Comparison of ENCODE assay signal across 19 cellular contexts in genomic region chr5:134120386-134121138, GRCh38. TPM values are rescaled to one million over a fixed set of nuclear protein-coding genes. Genes with fewer than 3 reads are reported as not detected.
A peak's percentile ranks its signal among the peaks of the same experiment; 100 is the strongest.
DNase-seq lines count a peak whose midpoint lies in the region; ATAC-seq and TF ChIP-seq lines count a peak whose summit lies in the region.
"Had no signal": no experiment of that assay in that cellular context is flagged by ENCODE, and none has a peak within 500 bp of the region (broad histone marks: within the 10 kb centered on the region; RNA-seq: fewer than 3 reads in every experiment).

No MANE protein-coding gene starts in this region.

- H2BK5ac ChIP-seq in IMR-90 (ENCODE audit: low read depth, low read length, poor library complexity, severe bottlenecking) = no peak overlapping the region
- H2BK5ac ChIP-seq in neuronal stem cell (ENCODE audit: low read length) = no peak overlapping the region

- CTCF ChIA-PET in IMR-90 (lab: Yijun Ruan, JAX) = interaction anchor here (0.6 kb wide), 1 partner anchor 981 kb away, joined by 4 read pairs; no protein-coding TSS in a partner anchor

- no peak overlapping the region for H2AK9ac ChIP-seq in IMR-90 (replicated peaks; ENCODE audit: low read depth, low read length, poor library complexity)

- peak overlapping the region; percentile 50 for H3K27ac Mint-ChIP-seq in activated CD4-positive, alpha-beta T cell treated with anti-CD3 and anti-CD28 coated beads, Interleukin-2, amount 10 ng/mL, durations not matched to agents 24 days and 14 days
- H3K27ac Mint-ChIP-seq in activated naive CD8-positive, alpha-beta T cell treated with anti-CD3 and anti-CD28 coated beads for 36 hours = peak overlapping the region; percentile 89
- H3K27ac Mint-ChIP-seq: dendritic cell treated with granulocyte-macrophage colony-stimulating factor and Interleukin-4, amounts not matched to agents 40 ng/mL and 50 ng/mL, for 4 days had no signal

- H3K4me2 ChIP-seq in IMR-90 (ENCODE audit: low read depth, low read length) = no peak overlapping the region
- H3K4me2 ChIP-seq in neuronal stem cell (ENCODE audit: insufficient read depth, low read length, poor library complexity, severe bottlenecking) = no peak overlapping the region

- dilution Hi-C loops in IMR-90 (cut with HindIII; ENCODE audit: low sequenced_read_pairs, unreplicated experiment) = no loop called here

- H3K4ac ChIP-seq in IMR-90 (ENCODE audit: low read depth, low read length) = no peak overlapping the region
- H3K4ac ChIP-seq in neuronal stem cell (ENCODE audit: low read length) = no peak overlapping the region

- peaks cover 14% of the 10 kb centered on the region for H3K27me3 Mint-ChIP-seq in activated CD4-positive, alpha-beta T cell treated with anti-CD3 and anti-CD28 coated beads, Interleukin-2, amount 10 ng/mL, durations not matched to agents 24 days and 14 days
- H3K27me3 Mint-ChIP-seq in activated naive CD8-positive, alpha-beta T cell treated with anti-CD3 and anti-CD28 coated beads for 36 hours = no peaks in the 10 kb centered on the region

- H3K4me1 ChIP-seq in IMR-90 (ENCODE audit: control insufficient read depth, insufficient read depth, low read length) (peaks cover 9% of the 10 kb centered on the region), neuronal stem cell (ENCODE audit: control insufficient read depth in 2 of 2, insufficient read depth in 1 of 2, low read depth in 1 of 2, low read length in 2 of 2) (peaks cover 0 to 4% of the 10 kb centered on the region in 2 donors)

- H3K56ac ChIP-seq in IMR-90 (ENCODE audit: extremely low read depth, insufficient read depth, low read length) = no peak overlapping the region

- TF ChIP-seq RAD21 in IMR-90 (IDR thresholded peaks at IDR 0.05; ENCODE audit: low read length) = no peak

- POLR2A ChIA-PET in IMR-90 (lab: Charles Lee; ENCODE audit: unreplicated experiment) = no interaction called here

- H4K5ac ChIP-seq in IMR-90 (ENCODE audit: low read depth, low read length) = no peak overlapping the region

- H3K79me1 ChIP-seq in IMR-90 (ENCODE audit: low read depth in 1 of 2, low read length in 2 of 2) (peaks cover 0 to 15% of the 10 kb centered on the region in 2 experiments; a peak in 2 of 4 replicates), neuronal stem cell (ENCODE audit: low read depth, low read length) (no peaks in the 10 kb centered on the region)

- intact Hi-C loops in activated CD4-positive, alpha-beta T cell treated with anti-CD3 and anti-CD28 coated beads, Interleukin-2, amount 10 ng/mL, durations not matched to agents 24 days and 14 days (cut with micrococcal nuclease) = no loop called here
- intact Hi-C loops in IMR-90 (cut with micrococcal nuclease) = no loop called here

- H3K9me1 ChIP-seq in IMR-90 (ENCODE audit: insufficient read depth, low read length) = peaks cover 23% of the 10 kb centered on the region

- 93% methylated on average over 2 of the region's 17 CpGs; no CpG with 5 or more reads in 1 of the 2 experiments for WGBS in IMR-90 (ENCODE audit: extremely low coverage in 2 of 2, insufficient read length in 1 of 2), 2 experiments
- no CpG with 5 or more reads among the region's 17 CpGs for WGBS in neuronal stem cell (ENCODE audit: extremely low coverage in 2 of 2, insufficient read length in 2 of 2, insufficient replicate concordance in 1 of 2), 2 donors

- TF ChIP-seq POLR2A in IMR-90 (IDR thresholded peaks at IDR 0.05; ENCODE audit: low read depth, low read length) = no peak

- H4K20me1 ChIP-seq in IMR-90 (ENCODE audit: insufficient read depth, low read length) = peaks cover 19% of the 10 kb centered on the region

- H3K9ac ChIP-seq in IMR-90 (ENCODE audit: low read depth, low read length) (no peak overlapping the region), neuronal stem cell (ENCODE audit: low read depth, low read length, poor library complexity) (no peak overlapping the region)
- H3K9ac ChIP-seq: GM23248 had no signal

- peak overlapping the region; percentile 79 for H3K4me3 Mint-ChIP-seq in activated CD4-positive, alpha-beta T cell treated with anti-CD3 and anti-CD28 coated beads, Interleukin-2, amount 10 ng/mL, durations not matched to agents 24 days and 14 days
- peak overlapping the region; percentile 76 for H3K4me3 Mint-ChIP-seq in activated naive CD8-positive, alpha-beta T cell treated with anti-CD3 and anti-CD28 coated beads for 36 hours
- H3K4me3 Mint-ChIP-seq: dendritic cell treated with granulocyte-macrophage colony-stimulating factor and Interleukin-4, amounts not matched to agents 40 ng/mL and 50 ng/mL, for 4 days had no signal

- no peak for DNase-seq in activated CD4-positive, alpha-beta T cell treated with anti-CD3 and anti-CD28 coated beads, Interleukin-2, amount 10 ng/mL, durations not matched to agents 24 days and 14 days
- no peak for DNase-seq in activated CD4-positive, alpha-beta T cell treated with anti-CD3 and anti-CD28 coated beads, Interleukin-2, amount 50 U/mL, for 48 hours
- DNase-seq in IMR-90 = no peak
- DNase-seq in activated naive CD8-positive, alpha-beta T cell treated with anti-CD3 and anti-CD28 coated beads for 36 hours = no peak
- DNase-seq in neuronal stem cell (ENCODE audit: low spot score) = no peak
- no peak for DNase-seq in globus pallidus (ENCODE audit: low spot score)
- DNase-seq: brain microvascular endothelial cell, GM23248, left colon, NCI-H1048, NCI-H2081 treated with DMSO at 0.1 percent for 48 hours, NCI-H526, nucleus accumbens, upper lobe of right lung had no signal

- no peak overlapping the region for H4K91ac ChIP-seq in IMR-90 (ENCODE audit: insufficient read depth, low read depth, low read length)
- no peak overlapping the region for H4K91ac ChIP-seq in neuronal stem cell (ENCODE audit: low read depth, low read length, poor library complexity)

- H3K14ac ChIP-seq in IMR-90 (replicated peaks; ENCODE audit: low read depth, low read length) (no peak overlapping the region), neuronal stem cell (ENCODE audit: low read length) (no peak overlapping the region)

- H3K27me3 ChIP-seq in IMR-90 (ENCODE audit: control insufficient read depth, insufficient read depth, low read length) (no peaks in the 10 kb centered on the region), neuronal stem cell (ENCODE audit: control insufficient read depth in 3 of 3, insufficient read depth in 3 of 3, low read depth in 1 of 3, low read length in 3 of 3) (peaks cover 0 to 10% (median 0%) of the 10 kb centered on the region in 3 experiments)
- H3K27me3 ChIP-seq: brain microvascular endothelial cell, gastroesophageal sphincter, upper lobe of right lung had no signal

- H2AK5ac ChIP-seq in IMR-90 (ENCODE audit: low read depth, low read length) = no peak overlapping the region
- no peak overlapping the region for H2AK5ac ChIP-seq in neuronal stem cell (ENCODE audit: low read depth, low read length)

- H3K18ac ChIP-seq in IMR-90 (ENCODE audit: low read depth, low read length) (no peak overlapping the region), neuronal stem cell (ENCODE audit: low read length) (no peak overlapping the region)

- H3K27ac ChIP-seq in IMR-90 (ENCODE audit: insufficient read depth, low read length) (no peak overlapping the region), neuronal stem cell (replicated peaks; ENCODE audit: low read length) (no peak overlapping the region)
- H3K27ac ChIP-seq: brain microvascular endothelial cell, gastroesophageal sphincter, GM23248, upper lobe of right lung had no signal

- peaks cover 73% of the 10 kb centered on the region for H3K4me1 Mint-ChIP-seq in activated CD4-positive, alpha-beta T cell treated with anti-CD3 and anti-CD28 coated beads, Interleukin-2, amount 10 ng/mL, durations not matched to agents 24 days and 14 days
- peaks cover 87% of the 10 kb centered on the region for H3K4me1 Mint-ChIP-seq in activated naive CD8-positive, alpha-beta T cell treated with anti-CD3 and anti-CD28 coated beads for 36 hours

- H2BK15ac ChIP-seq in IMR-90 (ENCODE audit: low read depth, low read length) (no peak overlapping the region), neuronal stem cell (ENCODE audit: low read length) (no peak overlapping the region)

- H2BK12ac ChIP-seq in neuronal stem cell (ENCODE audit: low read length) = no peak overlapping the region

- ATAC-seq in IMR-90 (ENCODE audit: low read depth) (no peak), HG02642 (IDR thresholded peaks at IDR 0.05; ENCODE audit: poor library complexity, unreplicated experiment) (no peak)
- no peak for ATAC-seq in activated CD4-positive, CD25-positive, alpha-beta regulatory T cell treated with anti-CD3 and anti-CD28 coated beads, Interleukin-2, amount 50 U/mL, for 24 hours
- ATAC-seq: gastroesophageal sphincter, HepG2, left colon, upper lobe of right lung had no signal

- no peaks in the 10 kb centered on the region for H3K9me3 Mint-ChIP-seq in activated CD4-positive, alpha-beta T cell treated with anti-CD3 and anti-CD28 coated beads, Interleukin-2, amount 10 ng/mL, durations not matched to agents 24 days and 14 days
- no peaks in the 10 kb centered on the region for H3K9me3 Mint-ChIP-seq in activated naive CD8-positive, alpha-beta T cell treated with anti-CD3 and anti-CD28 coated beads for 36 hours
- H3K9me3 Mint-ChIP-seq: dendritic cell treated with granulocyte-macrophage colony-stimulating factor and Interleukin-4, amounts not matched to agents 40 ng/mL and 50 ng/mL, for 4 days had no signal

- H2BK20ac ChIP-seq in IMR-90 (ENCODE audit: low read depth, low read length) = no peak overlapping the region

- in situ Hi-C loops in IMR-90 (cut with MboI; ENCODE audit: low sequenced_read_pairs) = no loop called here

- no TSS peak for BruUV-seq in IMR-90 (replicated peaks; lab: Mats Ljungman, UMichigan)

- H3K36me3 Mint-ChIP-seq in activated CD4-positive, alpha-beta T cell treated with anti-CD3 and anti-CD28 coated beads, Interleukin-2, amount 10 ng/mL, durations not matched to agents 24 days and 14 days (ENCODE audit: low read depth) = peaks cover 80% of the 10 kb centered on the region
- H3K36me3 Mint-ChIP-seq in activated naive CD8-positive, alpha-beta T cell treated with anti-CD3 and anti-CD28 coated beads for 36 hours = peaks cover 36% of the 10 kb centered on the region

- no peaks in the 10 kb centered on the region for H3K36me3 ChIP-seq in IMR-90 (ENCODE audit: control insufficient read depth, insufficient read depth, low read length)
- peaks cover 0 to 1% of the 10 kb centered on the region in 2 donors for H3K36me3 ChIP-seq in neuronal stem cell (replicated peaks in 1 of 2; ENCODE audit: control insufficient read depth in 2 of 2, insufficient read depth in 2 of 2, low read length in 2 of 2)
- H3K36me3 ChIP-seq: brain microvascular endothelial cell, gastroesophageal sphincter, upper lobe of right lung had no signal

- H3K4me3 ChIP-seq in IMR-90 (ENCODE audit: insufficient read depth, low read depth, low read length) (no peak overlapping the region), neuronal stem cell (ENCODE audit: low read length in 2 of 2) (peak overlapping the region in 1 of 2 donors; percentile 24)
- H3K4me3 ChIP-seq: gastroesophageal sphincter, GM23248, upper lobe of right lung had no signal

- no peak overlapping the region for H2BK120ac ChIP-seq in IMR-90 (ENCODE audit: low read depth, low read length)
- H2BK120ac ChIP-seq in neuronal stem cell (ENCODE audit: low read depth, low read length) = no peak overlapping the region

- no peaks in the 10 kb centered on the region for H3K9me3 ChIP-seq in IMR-90 (ENCODE audit: control insufficient read depth, insufficient read depth, low read length)
- peaks cover 0 to 1% of the 10 kb centered on the region in 2 donors for H3K9me3 ChIP-seq in neuronal stem cell (replicated peaks in 1 of 2; ENCODE audit: control insufficient read depth in 2 of 2, insufficient read depth in 1 of 2, low read depth in 1 of 2, low read length in 2 of 2)
- H3K9me3 ChIP-seq: gastroesophageal sphincter, upper lobe of right lung had no signal

- TF ChIP-seq CTCF in IMR-90 (conservative IDR thresholded peaks at IDR 0.05; ENCODE audit: low read depth, low read length) = no peak

- H2AFZ ChIP-seq in IMR-90 (replicated peaks; ENCODE audit: low read length, poor library complexity) (peak overlapping the region; percentile 41), neuronal stem cell (ENCODE audit: low read length) (no peak overlapping the region)
- H2AFZ ChIP-seq: GM23248 had no signal

- no peak overlapping the region for H3K23ac ChIP-seq in IMR-90 (ENCODE audit: low read depth, low read length)
- H3K23ac ChIP-seq in neuronal stem cell (ENCODE audit: low read depth, low read length, poor library complexity) = peak overlapping the region; percentile 57

- H4K8ac ChIP-seq in IMR-90 (ENCODE audit: low read depth in 2 of 2, low read length in 2 of 2) = no peak overlapping the region
- H4K8ac ChIP-seq in neuronal stem cell (ENCODE audit: low read depth, low read length) = no peak overlapping the region

RNA-seq across cellular contexts. Expression of gene TCF7, which starts 6.1 kb away (rescaled TPM):
- 112 and 113 TPM in 2 replicates for total RNA-seq in activated CD4-positive, alpha-beta T cell treated with anti-CD3 and anti-CD28 coated beads, Interleukin-2, amount 10 ng/mL, durations not matched to agents 24 days and 14 days
- total RNA-seq in IMR-90 (2012; rRNA removed) = 0.83 and 1.3 TPM in 2 replicates
- 3.4 and 3.8 TPM in 2 replicates for polyA plus RNA-seq in IMR-90 (2012; rRNA removed)
- polyA plus RNA-seq in IMR-90 (2012; cell fraction: cytosol; rRNA removed) = 2.4 and 3.0 TPM in 2 replicates
- polyA plus RNA-seq in IMR-90 (2012; cell fraction: nucleus; rRNA removed; ENCODE audit: low replicate concordance) = 4.0 and 4.2 TPM in 2 replicates
- total RNA-seq in activated naive CD8-positive, alpha-beta T cell treated with anti-CD3 and anti-CD28 coated beads for 36 hours = 10 to 100 TPM; 66.4 to 68.7 TPM
- polyA plus RNA-seq in neuronal stem cell (2013, experiment 1 of 2) = 4.1 TPM
- 4.2 TPM for polyA plus RNA-seq in neuronal stem cell (2013, experiment 2 of 2)

RNA-seq across cellular contexts. Expression of gene SKP1, which starts 56.2 kb away (rescaled TPM):
- 266 and 289 TPM in 2 replicates for total RNA-seq in activated CD4-positive, alpha-beta T cell treated with anti-CD3 and anti-CD28 coated beads, Interleukin-2, amount 10 ng/mL, durations not matched to agents 24 days and 14 days
- 206 and 360 TPM in 2 replicates for total RNA-seq in IMR-90 (2012; rRNA removed)
- polyA plus RNA-seq in IMR-90 (2012; rRNA removed) = 512 and 618 TPM in 2 replicates
- polyA plus RNA-seq in IMR-90 (2012; cell fraction: cytosol; rRNA removed) = 90.2 and 168 TPM in 2 replicates
- 18.3 and 186 TPM in 2 replicates for polyA plus RNA-seq in IMR-90 (2012; cell fraction: nucleus; rRNA removed; ENCODE audit: low replicate concordance)
- total RNA-seq in activated naive CD8-positive, alpha-beta T cell treated with anti-CD3 and anti-CD28 coated beads for 36 hours = 100 to 1,000 TPM; 253 to 260 TPM
- 609 TPM for polyA plus RNA-seq in neuronal stem cell (2013, experiment 1 of 2)
- 615 TPM for polyA plus RNA-seq in neuronal stem cell (2013, experiment 2 of 2)

Comparison
In these comparisons a context has a peak if more than half of its experiments do, and no peak if none do; other contexts are left out.
1. RNA of gene TCF7, which starts 6.1 kb away (total RNA-seq): 112 to 113 TPM in activated CD4-positive, alpha-beta T cell treated with anti-CD3 and anti-CD28 coated beads, Interleukin-2, amount 10 ng/mL, durations not matched to agents 24 days and 14 days and 66.4 to 68.7 TPM in activated naive CD8-positive, alpha-beta T cell treated with anti-CD3 and anti-CD28 coated beads for 36 hours; 0.83 to 1.3 TPM in IMR-90; every median in the first group is over 10 times any median in the second.